8 cellular contexts compared by ENCODE assay signal in genomic region chr5:137666109-137666850, GRCh38.
DNase-seq lines count a peak whose midpoint lies in the region; ATAC-seq and TF ChIP-seq lines count a peak whose summit lies in the region.

No MANE protein-coding gene starts in this region.

- ATAC-seq in GM19372 (IDR thresholded peaks at IDR 0.05; ENCODE audit: low read depth, unreplicated experiment) (peak; percentile 100), HG03432 (IDR thresholded peaks at IDR 0.05; ENCODE audit: unreplicated experiment) (peak; percentile 100)

- H3K4me3 ChIP-seq in AG09309 (ENCODE audit: control insufficient read depth, low read depth, low read length) (no peak overlapping the region), fibroblast of mammary gland (ENCODE audit: control insufficient read depth, low read depth, low read length) (no peak overlapping the region)

- peak; percentile 8 for DNase-seq in AG09309 (ENCODE audit: low read depth)
- DNase-seq in activated CD4-positive, alpha-beta T cell treated with anti-CD3 and anti-CD28 coated beads for 48 hours: peak; percentile 49
- peak; percentile 21 for DNase-seq in fibroblast of mammary gland (ENCODE audit: low read depth)
- peak; percentile 15 to 30 for DNase-seq in stimulated activated CD8-positive, alpha-beta memory T cell treated with anti-CD3 and anti-CD28 coated beads, Interleukin-15, amount 100 ng/mL, for 48 hours (ENCODE audit: low read depth in 2 of 2)
- no peak for DNase-seq in NCI-H1694 (lab: John Stamatoyannopoulos, UW)
- no peak for DNase-seq in A172 (ENCODE audit: low spot score)

- no peak for TF ChIP-seq CTCF in AG09309 (IDR thresholded peaks at IDR 0.05; ENCODE audit: control insufficient read depth, insufficient read depth, low read depth, low read length, missing control alignments)
- TF ChIP-seq CTCF in fibroblast of mammary gland (conservative IDR thresholded peaks at IDR 0.05; ENCODE audit: control insufficient read depth, insufficient read depth, low read depth, low read length): no peak

Comparison
In these comparisons a context has a peak if more than half of its experiments do, and no peak if none do; other contexts are left out.
1. DNase-seq: peak in AG09309 (single experiment), activated CD4-positive, alpha-beta T cell treated with anti-CD3 and anti-CD28 coated beads for 48 hours (single experiment), fibroblast of mammary gland (single experiment) and stimulated activated CD8-positive, alpha-beta memory T cell treated with anti-CD3 and anti-CD28 coated beads, Interleukin-15, amount 100 ng/mL, for 48 hours (2 of 2); none in NCI-H1694 (single experiment) and A172 (single experiment).